13 cellular contexts compared by ENCODE assay signal in genomic region chr2:210181606-210182088, GRCh38. TPM values are rescaled to one million over a fixed set of nuclear protein-coding genes. Genes with fewer than 3 reads are reported as not detected.
DNase-seq lines count a peak whose midpoint lies in the region; ATAC-seq, FAIRE-seq and TF ChIP-seq lines count a peak whose summit lies in the region.
"Not testable (repeated sequence)": the region's sequence is repeated elsewhere in the genome, so short reads cannot be mapped to it uniquely, and the experiment has no call there.
"Had no signal": no experiment of that assay in that cellular context is flagged by ENCODE, and none has a peak within 500 bp of the region (broad histone marks: within the 10 kb centered on the region; RNA-seq: fewer than 3 reads in every experiment).

No MANE protein-coding gene starts in this region.

- intact Hi-C loops in activated CD4-positive, alpha-beta T cell treated with anti-CD3 and anti-CD28 coated beads, Interleukin-2, amount 10 ng/mL, durations not matched to agents 24 days and 14 days (cut with micrococcal nuclease), result not testable (repeated sequence)

- 0 out of 2 replicates have a peak overlapping the region, but pooled peaks have one; percentile 17 for H3K4me3 ChIP-seq in GM23338
- not testable (repeated sequence) for H3K4me3 ChIP-seq in NT2/D1 (ENCODE audit: insufficient read length, low read depth); hepatocyte

- peaks cover 16% of the 10 kb centered on the region for H3K9me3 ChIP-seq in NT2/D1 (ENCODE audit: insufficient read depth, low read length)
- H3K9me3 ChIP-seq in hepatocyte (ENCODE audit: low read depth), result not testable (repeated sequence)

- H3K36me3 ChIP-seq in GM23338 (ENCODE audit: insufficient read depth); NT2/D1 (ENCODE audit: insufficient read depth, insufficient read length, low read length); hepatocyte (replicated peaks; ENCODE audit: insufficient read depth, low read depth): not testable (repeated sequence)

- H2AFZ ChIP-seq in GM23338 (0 out of 2 replicates have a peak overlapping the region, but pooled peaks have one; percentile 33), hepatocyte (peak overlapping the region; percentile 16)

- not testable (repeated sequence) for H3K27me3 Mint-ChIP-seq in GM23338 (ENCODE audit: insufficient read depth, low read depth, poor library complexity); progenitor cell of endocrine pancreas
- peaks cover 11% of the 10 kb centered on the region for H3K27me3 Mint-ChIP-seq in activated CD4-positive, alpha-beta T cell treated with anti-CD3 and anti-CD28 coated beads, Interleukin-2, amount 10 ng/mL, durations not matched to agents 24 days and 14 days
- peaks cover 11% of the 10 kb centered on the region for H3K27me3 Mint-ChIP-seq in activated naive CD4-positive, alpha-beta T cell treated with anti-CD3 and anti-CD28 coated beads, Interleukin-2, amount 10 ng/mL, durations not matched to agents 7 days and 5 days

- peak; percentile 41 for ATAC-seq in GM23338

- H3K27ac ChIP-seq in GM23338 (ENCODE audit: low read depth), result peak overlapping the region; percentile 79; the same call in 1 of the 2 replicates
- not testable (repeated sequence) for H3K27ac ChIP-seq in hepatocyte

- not testable (repeated sequence) for H3K9ac ChIP-seq in NT2/D1 (ENCODE audit: insufficient read length, low read depth)

- H3K4me1 Mint-ChIP-seq in GM23338 (peaks cover 33% of the 10 kb centered on the region), progenitor cell of endocrine pancreas (ENCODE audit: low read depth) (peaks cover 16% of the 10 kb centered on the region)
- peaks cover 12% of the 10 kb centered on the region for H3K4me1 Mint-ChIP-seq in activated CD4-positive, alpha-beta T cell treated with anti-CD3 and anti-CD28 coated beads, Interleukin-2, amount 10 ng/mL, durations not matched to agents 24 days and 14 days
- peaks cover 24% of the 10 kb centered on the region for H3K4me1 Mint-ChIP-seq in activated naive CD4-positive, alpha-beta T cell treated with anti-CD3 and anti-CD28 coated beads, Interleukin-2, amount 10 ng/mL, durations not matched to agents 7 days and 5 days

- peak overlapping the region; percentile 24; the same call in 2 of the 3 replicates for H3K4me3 Mint-ChIP-seq in GM23338
- peak overlapping the region; percentile 59 for H3K4me3 Mint-ChIP-seq in activated CD4-positive, alpha-beta T cell treated with anti-CD3 and anti-CD28 coated beads, Interleukin-2, amount 10 ng/mL, durations not matched to agents 24 days and 14 days
- H3K4me3 Mint-ChIP-seq in activated naive CD4-positive, alpha-beta T cell treated with anti-CD3 and anti-CD28 coated beads, Interleukin-2, amount 10 ng/mL, durations not matched to agents 7 days and 5 days, result not testable (repeated sequence)
- peak overlapping the region; percentile 42 for H3K4me3 Mint-ChIP-seq in progenitor cell of endocrine pancreas (ENCODE audit: low read depth)

- TF ChIP-seq CTCF in GM23338 (conservative IDR thresholded peaks at IDR 0.05; ENCODE audit: low read depth in 2 of 2), result peak; percentile 40 to 49; a peak in 2 of 4 replicates
- TF ChIP-seq CTCF in hepatocyte (IDR thresholded peaks at IDR 0.05; ENCODE audit: poor library complexity); progenitor cell of endocrine pancreas (IDR thresholded peaks at IDR 0.05; ENCODE audit: unreplicated experiment): not testable (repeated sequence)

- DNase-seq in GM23338 (ENCODE audit: low spot score) (peak; percentile 87), NCI-H2107 treated with DMSO at 0.1 percent for 48 hours (lab: John Stamatoyannopoulos, UW; ENCODE audit: unreplicated experiment) (peak; percentile 61), NT2/D1 (ENCODE audit: low read depth, low spot score) (peak; percentile 55), hepatocyte (ENCODE audit: low spot score) (peak; percentile 47)
- peak; percentile 72 for DNase-seq in activated CD4-positive, alpha-beta T cell treated with anti-CD3 and anti-CD28 coated beads, Interleukin-2, amount 10 ng/mL, durations not matched to agents 24 days and 14 days
- peak; percentile 54 for DNase-seq in activated naive CD4-positive, alpha-beta T cell treated with anti-CD3 and anti-CD28 coated beads, Interleukin-2, amount 10 ng/mL, durations not matched to agents 7 days and 5 days
- not testable (repeated sequence) for DNase-seq in progenitor cell of endocrine pancreas (ENCODE audit: low spot score, unreplicated experiment); urothelium cell line (ENCODE audit: low spot score)

- H3K4me2 ChIP-seq in GM23338 (peak overlapping the region; percentile 61), hepatocyte (peak overlapping the region; percentile 66)

- not testable (repeated sequence) for H3K79me2 ChIP-seq in GM23338 (replicated peaks; ENCODE audit: insufficient read depth); hepatocyte

- H3K36me3 Mint-ChIP-seq in GM23338 (ENCODE audit: low read depth) (peaks cover 42% of the 10 kb centered on the region), progenitor cell of endocrine pancreas (ENCODE audit: insufficient read depth) (peaks cover 20% of the 10 kb centered on the region)
- peaks cover 10% of the 10 kb centered on the region for H3K36me3 Mint-ChIP-seq in activated CD4-positive, alpha-beta T cell treated with anti-CD3 and anti-CD28 coated beads, Interleukin-2, amount 10 ng/mL, durations not matched to agents 24 days and 14 days (ENCODE audit: low read depth)
- H3K36me3 Mint-ChIP-seq in activated naive CD4-positive, alpha-beta T cell treated with anti-CD3 and anti-CD28 coated beads, Interleukin-2, amount 10 ng/mL, durations not matched to agents 7 days and 5 days, result peaks cover 15% of the 10 kb centered on the region

- peak overlapping the region; percentile 94 for H3K27ac Mint-ChIP-seq in GM23338
- not testable (repeated sequence) for H3K27ac Mint-ChIP-seq in activated CD4-positive, alpha-beta T cell treated with anti-CD3 and anti-CD28 coated beads, Interleukin-2, amount 10 ng/mL, durations not matched to agents 24 days and 14 days
- H3K27ac Mint-ChIP-seq in activated naive CD4-positive, alpha-beta T cell treated with anti-CD3 and anti-CD28 coated beads, Interleukin-2, amount 10 ng/mL, durations not matched to agents 7 days and 5 days, result peak overlapping the region; percentile 20
- H3K27ac Mint-ChIP-seq in progenitor cell of endocrine pancreas, result peak overlapping the region; percentile 85

- peak; percentile 61 for FAIRE-seq in urothelium cell line (lab: Jason Lieb, UNC)

- 30% methylated on average over 12 of the region's 12 CpGs for WGBS in hepatocyte (ENCODE audit: low lambda C conversion rate, missing lambda C conversion rate)

- H3K9me2 ChIP-seq in GM23338 (ENCODE audit: insufficient read depth); hepatocyte (replicated peaks; ENCODE audit: insufficient read depth): not testable (repeated sequence)

- H3F3A ChIP-seq in GM23338 (replicated peaks; ENCODE audit: low read depth), result not testable (repeated sequence)

- H3K27me3 ChIP-seq in GM23338 (ENCODE audit: insufficient read depth); NT2/D1 (ENCODE audit: insufficient read depth, insufficient read length); hepatocyte: not testable (repeated sequence)

- H3K4me1 ChIP-seq in GM23338 (ENCODE audit: insufficient read depth), result peaks cover 30% of the 10 kb centered on the region
- not testable (repeated sequence) for H3K4me1 ChIP-seq in NT2/D1 (ENCODE audit: insufficient read depth, insufficient read length); hepatocyte (ENCODE audit: insufficient read depth)

- H4K20me1 ChIP-seq in GM23338 (replicated peaks; ENCODE audit: insufficient read depth); hepatocyte (ENCODE audit: insufficient read depth, poor library complexity, severe bottlenecking): not testable (repeated sequence)

- CTCF ChIA-PET in activated naive CD4-positive, alpha-beta T cell treated with anti-CD3 and anti-CD28 coated beads, Interleukin-2, amount 10 ng/mL, durations not matched to agents 7 days and 5 days (lab: Charles Lee), result interaction anchor here (1.9 kb wide), 1 partner anchor 203 kb away, joined by 6 read pairs; no protein-coding TSS in a partner anchor

- H3K9me3 Mint-ChIP-seq in GM23338, result peaks cover 54% of the 10 kb centered on the region
- peaks cover 37% of the 10 kb centered on the region for H3K9me3 Mint-ChIP-seq in activated CD4-positive, alpha-beta T cell treated with anti-CD3 and anti-CD28 coated beads, Interleukin-2, amount 10 ng/mL, durations not matched to agents 24 days and 14 days
- peaks cover 30% of the 10 kb centered on the region for H3K9me3 Mint-ChIP-seq in activated naive CD4-positive, alpha-beta T cell treated with anti-CD3 and anti-CD28 coated beads, Interleukin-2, amount 10 ng/mL, durations not matched to agents 7 days and 5 days
- peaks cover 41% of the 10 kb centered on the region for H3K9me3 Mint-ChIP-seq in progenitor cell of endocrine pancreas (ENCODE audit: low read depth)

RNA-seq across cellular contexts. Expression of gene KANSL1L, which starts 10.4 kb away (rescaled TPM):
- 21.1 and 21.2 TPM in 2 replicates for total RNA-seq in GM23338 (2014; rRNA removed; shearing (Covaris generic))
- polyA plus RNA-seq in GM23338 (2016; fragmentation: Nextera tagmentation; extraction: Ambion mirVana) (6.5 and 7.4 TPM in 2 replicates), hepatocyte (4.2 and 4.9 TPM in 2 replicates)
- 4.6 and 5.0 TPM in 2 replicates for total RNA-seq in activated CD4-positive, alpha-beta T cell treated with anti-CD3 and anti-CD28 coated beads, Interleukin-2, amount 10 ng/mL, durations not matched to agents 24 days and 14 days
- total RNA-seq in hepatocyte (27.1 and 38.6 TPM in 2 replicates), progenitor cell of endocrine pancreas (32.7 and 32.8 TPM in 2 replicates)

RNA-seq across cellular contexts. Expression of gene ACADL, which starts 43.6 kb away (rescaled TPM):
- 0.39 TPM in 1 of 2 replicates, not detected in the other for total RNA-seq in GM23338 (2014; rRNA removed; shearing (Covaris generic))
- polyA plus RNA-seq in GM23338 (2016; fragmentation: Nextera tagmentation; extraction: Ambion mirVana), result 0.37 and 0.68 TPM in 2 replicates
- total RNA-seq in activated CD4-positive, alpha-beta T cell treated with anti-CD3 and anti-CD28 coated beads, Interleukin-2, amount 10 ng/mL, durations not matched to agents 24 days and 14 days, result not detected in 2 replicates
- 0.52 and 2.1 TPM in 2 replicates for total RNA-seq in hepatocyte
- polyA plus RNA-seq in hepatocyte, result 0.94 and 1.1 TPM in 2 replicates
- total RNA-seq in progenitor cell of endocrine pancreas, result 0.38 and 0.55 TPM in 2 replicates
- total RNA-seq: activated naive CD4-positive, alpha-beta T cell treated with anti-CD3 and anti-CD28 coated beads, Interleukin-2, amount 50 U/mL, for 72 hours; CD4-positive, CD25-positive, alpha-beta regulatory T cell; chondrocyte; Daoy; IMR-90 had no signal
- polyA plus RNA-seq: CD4-positive, CD25-positive, alpha-beta regulatory T cell; IMR-90 had no signal
